Comparison of ENCODE assay signal across 1 cellular context in genomic region chr10:97726636-97727178, GRCh38.
TF ChIP-seq lines count a peak whose summit lies in the region.

No MANE protein-coding gene starts in this region.

TF ChIP-seq in HepG2, 621 proteins besides CTCF, POLR2A, EP300 and RAD21:
- TF ChIP-seq NR2C2 (CRISPR knock-in tag; IDR thresholded peaks at IDR 0.05; ENCODE audit: borderline replicate concordance) (peak; percentile 94), SIX4 (CRISPR knock-in tag; IDR thresholded peaks at IDR 0.05) (0 out of 2 replicates have a peak, but pooled peaks have one; percentile 39), ZKSCAN5 (CRISPR knock-in tag; IDR thresholded peaks at IDR 0.05) (peak; percentile 87), MIXL1 (CRISPR knock-in tag; IDR thresholded peaks at IDR 0.05) (0 out of 2 replicates have a peak, but pooled peaks have one; percentile 12), CREM (IDR thresholded peaks at IDR 0.05) (0 out of 2 replicates have a peak, but pooled peaks have one; percentile 18), CREM (CRISPR knock-in tag; IDR thresholded peaks at IDR 0.05) (no peak), HNF4A (CRISPR knock-in tag; IDR thresholded peaks at IDR 0.05) (0 out of 2 replicates have a peak, but pooled peaks have one; percentile 7), GATAD2A (CRISPR knock-in tag; IDR thresholded peaks at IDR 0.05) (0 out of 2 replicates have a peak, but pooled peaks have one; percentile 8), ELF3 (CRISPR knock-in tag; IDR thresholded peaks at IDR 0.05) (peak; percentile 53; the same call in 1 of the 2 replicates), IRF2 (CRISPR knock-in tag; IDR thresholded peaks at IDR 0.05) (peak; percentile 48; the same call in 1 of the 2 replicates), CCAR2 (optimal IDR thresholded peaks at IDR 0.05; ENCODE audit: low read depth, low read length) (no peak), ZNF792 (CRISPR knock-in tag; IDR thresholded peaks at IDR 0.05) (0 out of 2 replicates have a peak, but pooled peaks have one; percentile 25), SMAD3 (CRISPR knock-in tag; IDR thresholded peaks at IDR 0.05) (0 out of 2 replicates have a peak, but pooled peaks have one; percentile 39), THAP11 (CRISPR knock-in tag; IDR thresholded peaks at IDR 0.05) (peak; percentile 98), ZGPAT (CRISPR knock-in tag; IDR thresholded peaks at IDR 0.05) (0 out of 2 replicates have a peak, but pooled peaks have one; percentile 17), CEBPG (CRISPR knock-in tag; IDR thresholded peaks at IDR 0.05) (peak; percentile 59), NR2F6 (IDR thresholded peaks at IDR 0.05) (0 out of 2 replicates have a peak, but pooled peaks have one; percentile 29), NR2F6 (CRISPR knock-in tag; IDR thresholded peaks at IDR 0.05) (0 out of 2 replicates have a peak, but pooled peaks have one; percentile 23), CREB1 (IDR thresholded peaks at IDR 0.05) (no peak), CREB1 (CRISPR knock-in tag; IDR thresholded peaks at IDR 0.05) (0 out of 2 replicates have a peak, but pooled peaks have one; percentile 42), HCFC1 (IDR thresholded peaks at IDR 0.05; ENCODE audit: low read depth, low read length) (peak; percentile 66; the same call in 1 of the 2 replicates), FOXP1 (IDR thresholded peaks at IDR 0.05) (no peak), FOXP1 (CRISPR knock-in tag; IDR thresholded peaks at IDR 0.05) (0 out of 2 replicates have a peak, but pooled peaks have one; percentile 4), ZNF143 (CRISPR knock-in tag; IDR thresholded peaks at IDR 0.05) (peak; percentile 91), ZFYVE20 (CRISPR knock-in tag; IDR thresholded peaks at IDR 0.05; ENCODE audit: borderline replicate concordance, low read depth) (no peak), CEBPB (IDR thresholded peaks at IDR 0.05; ENCODE audit: borderline replicate concordance, low read depth, low read length) (peak; percentile 61; the same call in 1 of the 2 replicates), ZBTB7A (CRISPR knock-in tag; IDR thresholded peaks at IDR 0.05) (peak; percentile 30; the same call in 1 of the 2 replicates), SNAPC4 (CRISPR knock-in tag; IDR thresholded peaks at IDR 0.05) (no peak), HOXD1 (CRISPR knock-in tag; IDR thresholded peaks at IDR 0.05) (no peak), HNF1A (IDR thresholded peaks at IDR 0.05; ENCODE audit: low read depth) (no peak), HNF1A (CRISPR knock-in tag; IDR thresholded peaks at IDR 0.05; ENCODE audit: borderline replicate concordance) (no peak), GABPB1 (CRISPR knock-in tag; IDR thresholded peaks at IDR 0.05) (peak; percentile 48; the same call in 1 of the 2 replicates), SAP130 (CRISPR knock-in tag; IDR thresholded peaks at IDR 0.05; ENCODE audit: low read depth) (0 out of 2 replicates have a peak, but pooled peaks have one; percentile 34)
- TF ChIP-seq, protein P1, sequence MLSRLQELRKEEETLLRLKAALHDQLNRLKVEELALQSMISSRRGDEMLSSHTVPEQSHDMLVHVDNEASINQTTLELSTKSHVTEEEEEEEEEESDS (CRISPR knock-in tag; IDR thresholded peaks at IDR 0.05; ENCODE audit: borderline replicate concordance), result no peak
- TF ChIP-seq, protein P2, sequence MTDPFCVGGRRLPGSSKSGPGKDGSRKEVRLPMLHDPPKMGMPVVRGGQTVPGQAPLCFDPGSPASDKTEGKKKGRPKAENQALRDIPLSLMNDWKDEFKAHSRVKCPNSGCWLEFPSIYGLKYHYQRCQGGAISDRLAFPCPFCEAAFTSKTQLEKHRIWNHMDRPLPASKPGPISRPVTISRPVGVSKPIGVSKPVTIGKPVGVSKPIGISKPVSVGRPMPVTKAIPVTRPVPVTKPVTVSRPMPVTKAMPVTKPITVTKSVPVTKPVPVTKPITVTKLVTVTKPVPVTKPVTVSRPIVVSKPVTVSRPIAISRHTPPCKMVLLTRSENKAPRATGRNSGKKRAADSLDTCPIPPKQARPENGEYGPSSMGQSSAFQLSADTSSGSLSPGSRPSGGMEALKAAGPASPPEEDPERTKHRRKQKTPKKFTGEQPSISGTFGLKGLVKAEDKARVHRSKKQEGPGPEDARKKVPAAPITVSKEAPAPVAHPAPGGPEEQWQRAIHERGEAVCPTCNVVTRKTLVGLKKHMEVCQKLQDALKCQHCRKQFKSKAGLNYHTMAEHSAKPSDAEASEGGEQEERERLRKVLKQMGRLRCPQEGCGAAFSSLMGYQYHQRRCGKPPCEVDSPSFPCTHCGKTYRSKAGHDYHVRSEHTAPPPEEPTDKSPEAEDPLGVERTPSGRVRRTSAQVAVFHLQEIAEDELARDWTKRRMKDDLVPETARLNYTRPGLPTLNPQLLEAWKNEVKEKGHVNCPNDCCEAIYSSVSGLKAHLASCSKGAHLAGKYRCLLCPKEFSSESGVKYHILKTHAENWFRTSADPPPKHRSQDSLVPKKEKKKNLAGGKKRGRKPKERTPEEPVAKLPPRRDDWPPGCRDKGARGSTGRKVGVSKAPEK (CRISPR knock-in tag; IDR thresholded peaks at IDR 0.05; ENCODE audit: borderline replicate concordance), result no peak
- TF ChIP-seq, protein P3, sequence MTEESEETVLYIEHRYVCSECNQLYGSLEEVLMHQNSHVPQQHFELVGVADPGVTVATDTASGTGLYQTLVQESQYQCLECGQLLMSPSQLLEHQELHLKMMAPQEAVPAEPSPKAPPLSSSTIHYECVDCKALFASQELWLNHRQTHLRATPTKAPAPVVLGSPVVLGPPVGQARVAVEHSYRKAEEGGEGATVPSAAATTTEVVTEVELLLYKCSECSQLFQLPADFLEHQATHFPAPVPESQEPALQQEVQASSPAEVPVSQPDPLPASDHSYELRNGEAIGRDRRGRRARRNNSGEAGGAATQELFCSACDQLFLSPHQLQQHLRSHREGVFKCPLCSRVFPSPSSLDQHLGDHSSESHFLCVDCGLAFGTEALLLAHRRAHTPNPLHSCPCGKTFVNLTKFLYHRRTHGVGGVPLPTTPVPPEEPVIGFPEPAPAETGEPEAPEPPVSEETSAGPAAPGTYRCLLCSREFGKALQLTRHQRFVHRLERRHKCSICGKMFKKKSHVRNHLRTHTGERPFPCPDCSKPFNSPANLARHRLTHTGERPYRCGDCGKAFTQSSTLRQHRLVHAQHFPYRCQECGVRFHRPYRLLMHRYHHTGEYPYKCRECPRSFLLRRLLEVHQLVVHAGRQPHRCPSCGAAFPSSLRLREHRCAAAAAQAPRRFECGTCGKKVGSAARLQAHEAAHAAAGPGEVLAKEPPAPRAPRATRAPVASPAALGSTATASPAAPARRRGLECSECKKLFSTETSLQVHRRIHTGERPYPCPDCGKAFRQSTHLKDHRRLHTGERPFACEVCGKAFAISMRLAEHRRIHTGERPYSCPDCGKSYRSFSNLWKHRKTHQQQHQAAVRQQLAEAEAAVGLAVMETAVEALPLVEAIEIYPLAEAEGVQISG (CRISPR knock-in tag; IDR thresholded peaks at IDR 0.05), result peak; percentile 41; the same call in 1 of the 2 replicates
- TF ChIP-seq, protein P4, sequence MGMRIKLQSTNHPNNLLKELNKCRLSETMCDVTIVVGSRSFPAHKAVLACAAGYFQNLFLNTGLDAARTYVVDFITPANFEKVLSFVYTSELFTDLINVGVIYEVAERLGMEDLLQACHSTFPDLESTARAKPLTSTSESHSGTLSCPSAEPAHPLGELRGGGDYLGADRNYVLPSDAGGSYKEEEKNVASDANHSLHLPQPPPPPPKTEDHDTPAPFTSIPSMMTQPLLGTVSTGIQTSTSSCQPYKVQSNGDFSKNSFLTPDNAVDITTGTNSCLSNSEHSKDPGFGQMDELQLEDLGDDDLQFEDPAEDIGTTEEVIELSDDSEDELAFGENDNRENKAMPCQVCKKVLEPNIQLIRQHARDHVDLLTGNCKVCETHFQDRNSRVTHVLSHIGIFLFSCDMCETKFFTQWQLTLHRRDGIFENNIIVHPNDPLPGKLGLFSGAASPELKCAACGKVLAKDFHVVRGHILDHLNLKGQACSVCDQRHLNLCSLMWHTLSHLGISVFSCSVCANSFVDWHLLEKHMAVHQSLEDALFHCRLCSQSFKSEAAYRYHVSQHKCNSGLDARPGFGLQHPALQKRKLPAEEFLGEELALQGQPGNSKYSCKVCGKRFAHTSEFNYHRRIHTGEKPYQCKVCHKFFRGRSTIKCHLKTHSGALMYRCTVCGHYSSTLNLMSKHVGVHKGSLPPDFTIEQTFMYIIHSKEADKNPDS (CRISPR knock-in tag; IDR thresholded peaks at IDR 0.05), result peak; percentile 48; the same call in 1 of the 2 replicates
- TF ChIP-seq, protein P5, sequence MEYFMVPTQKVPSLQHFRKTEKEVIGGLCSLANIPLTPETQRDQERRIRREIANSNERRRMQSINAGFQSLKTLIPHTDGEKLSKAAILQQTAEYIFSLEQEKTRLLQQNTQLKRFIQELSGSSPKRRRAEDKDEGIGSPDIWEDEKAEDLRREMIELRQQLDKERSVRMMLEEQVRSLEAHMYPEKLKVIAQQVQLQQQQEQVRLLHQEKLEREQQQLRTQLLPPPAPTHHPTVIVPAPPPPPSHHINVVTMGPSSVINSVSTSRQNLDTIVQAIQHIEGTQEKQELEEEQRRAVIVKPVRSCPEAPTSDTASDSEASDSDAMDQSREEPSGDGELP (IDR thresholded peaks at IDR 0.05; ENCODE audit: borderline replicate concordance, low read depth), result peak; percentile 57; the same call in 1 of the 2 replicates
TF ChIP-seq in HepG2: peak in this region for 26.
